ENCODE assay signal across 18 cellular contexts in genomic region chrX:51484616-51485015, GRCh38. TPM values are rescaled to one million over a fixed set of nuclear protein-coding genes. Genes with fewer than 3 reads are reported as not detected.
A peak's percentile ranks its signal among the peaks of the same experiment; 100 is the strongest.
DNase-seq lines count a peak whose midpoint lies in the region; TF ChIP-seq lines count a peak whose summit lies in the region.
"Had no signal": no experiment of that assay in that cellular context is flagged by ENCODE, and none has a peak within 500 bp of the region (broad histone marks: within the 10 kb centered on the region; RNA-seq: fewer than 3 reads in every experiment).

No MANE protein-coding gene starts in this region.

- no peak overlapping the region for H3K4me2 ChIP-seq in neural progenitor cell
- H3K4me2 ChIP-seq: A549 had no signal

- no peak overlapping the region for H3K4me3 ChIP-seq in SJCRH30
- H3K4me3 ChIP-seq in endodermal cell (ENCODE audit: low read length), result no peak overlapping the region
- no peak overlapping the region for H3K4me3 ChIP-seq in neural progenitor cell
- H3K4me3 ChIP-seq in stomach, result no peak overlapping the region
- H3K4me3 ChIP-seq: A549, GM23248 had no signal

- TF ChIP-seq POLR2A in stomach (IDR thresholded peaks at IDR 0.05), result no peak

- H3K27ac Mint-ChIP-seq in endodermal cell (no peak overlapping the region), neural progenitor cell (no peak overlapping the region)
- H3K27ac Mint-ChIP-seq: CD14-positive monocyte had no signal

- H3K36me3 Mint-ChIP-seq in endodermal cell (ENCODE audit: low read depth) (no peaks in the 10 kb centered on the region), neural progenitor cell (peaks cover 3% of the 10 kb centered on the region)
- H3K36me3 Mint-ChIP-seq: CD14-positive monocyte; CD4-positive, alpha-beta memory T cell had no signal

- no peaks in the 10 kb centered on the region for H3K79me2 ChIP-seq in neural progenitor cell (ENCODE audit: low read depth)

- peak; percentile 2 for DNase-seq in NCI-H748 (lab: John Stamatoyannopoulos, UW; ENCODE audit: unreplicated experiment)
- no peak for DNase-seq in NCI-H748 treated with DMSO at 0.1 percent for 48 hours (lab: John Stamatoyannopoulos, UW)
- DNase-seq in SJCRH30, result peak; percentile 68 to 77
- DNase-seq in endodermal cell, result no peak
- peak; percentile 18 for DNase-seq in neural progenitor cell (ENCODE audit: low spot score)
- no peak for DNase-seq in inferior parietal cortex (ENCODE audit: extremely low spot score)
- no peak for DNase-seq in NCI-H2107 treated with DMSO at 0.1 percent for 48 hours (lab: John Stamatoyannopoulos, UW; ENCODE audit: unreplicated experiment)
- no peak for DNase-seq in stomach
- DNase-seq: AML-193; Calu3; CD4-positive, alpha-beta memory T cell; DMS79 treated with DMSO at 0.1 percent for 48 hours; GM23248; HCEC 1CT; IMR-90 had no signal

- intact Hi-C loops in stomach (cut with DNase I; ENCODE audit: low total_unique reads), result no loop called here

- no peak overlapping the region for H2AFZ ChIP-seq in neural progenitor cell (replicated peaks)
- H2AFZ ChIP-seq: GM23248 had no signal

- H3K9me3 ChIP-seq in SJCRH30 (replicated peaks) (no peaks in the 10 kb centered on the region), endodermal cell (ENCODE audit: control insufficient read depth, low read length) (no peaks in the 10 kb centered on the region), neural progenitor cell (ENCODE audit: low read depth) (no peaks in the 10 kb centered on the region), stomach (peaks cover 0 to under 1% (median 0%) of the 10 kb centered on the region in 4 donors)
- H3K9me3 ChIP-seq: A549 had no signal

- H3K27me3 ChIP-seq in SJCRH30 (no peaks in the 10 kb centered on the region), endodermal cell (ENCODE audit: control insufficient read depth, insufficient read depth, low read length, poor library complexity, severe bottlenecking) (no peaks in the 10 kb centered on the region), neural progenitor cell (no peaks in the 10 kb centered on the region), stomach (peaks cover 0 to 9% (median 0%) of the 10 kb centered on the region in 3 donors)

- no peak overlapping the region for H3K9ac ChIP-seq in endodermal cell (ENCODE audit: extremely low read depth, low read length, poor library complexity, severe bottlenecking)
- H3K9ac ChIP-seq in neural progenitor cell, result no peak overlapping the region
- H3K9ac ChIP-seq: GM23248 had no signal

- TF ChIP-seq EP300 in stomach (IDR thresholded peaks at IDR 0.05), result no peak

- H3K27me3 Mint-ChIP-seq in endodermal cell (ENCODE audit: insufficient read depth), result no peaks in the 10 kb centered on the region
- H3K27me3 Mint-ChIP-seq in neural progenitor cell (ENCODE audit: insufficient read depth, low read depth), result peaks cover 4% of the 10 kb centered on the region
- H3K27me3 Mint-ChIP-seq: CD4-positive, alpha-beta memory T cell had no signal

- H3K36me3 ChIP-seq in SJCRH30 (no peaks in the 10 kb centered on the region), endodermal cell (ENCODE audit: control insufficient read depth, insufficient read depth, low read length) (no peaks in the 10 kb centered on the region), neural progenitor cell (no peaks in the 10 kb centered on the region), stomach (no peaks in the 10 kb centered on the region)

- WGBS in endodermal cell (ENCODE audit: insufficient coverage in 1 of 2, insufficient read length in 1 of 2), 2 experiments, result 88% methylated on average over 6 of the region's 6 CpGs; no CpG with 5 or more reads in 1 of the 2 experiments
- 46 to 78% (median 64%) methylated on average over 4 to 6 of the region's 6 CpGs for WGBS in stomach, 5 donors

- peaks cover 53% of the 10 kb centered on the region for H3K9me3 Mint-ChIP-seq in endodermal cell
- peaks cover 5% of the 10 kb centered on the region for H3K9me3 Mint-ChIP-seq in neural progenitor cell

- H3K27ac ChIP-seq in SJCRH30 (peak overlapping the region; percentile 91), endodermal cell (ENCODE audit: low read depth, low read length) (peak overlapping the region; percentile 82), neural progenitor cell (no peak overlapping the region), stomach (no peak overlapping the region)
- H3K27ac ChIP-seq: 22Rv1, A549, GM23248 had no signal

- H3K4me1 ChIP-seq in SJCRH30, result peaks cover 11% of the 10 kb centered on the region
- no peaks in the 10 kb centered on the region for H3K4me1 ChIP-seq in endodermal cell (ENCODE audit: control insufficient read depth, insufficient read depth, low read length)
- no peaks in the 10 kb centered on the region for H3K4me1 ChIP-seq in neural progenitor cell
- H3K4me1 ChIP-seq in stomach, result no peaks in the 10 kb centered on the region
- H3K4me1 ChIP-seq: A549 had no signal

- H3K4me1 Mint-ChIP-seq in endodermal cell (peaks cover 6% of the 10 kb centered on the region), neural progenitor cell (peaks cover 10% of the 10 kb centered on the region)
- H3K4me1 Mint-ChIP-seq: CD4-positive, alpha-beta memory T cell had no signal

- no peaks in the 10 kb centered on the region for H4K20me1 ChIP-seq in neural progenitor cell (ENCODE audit: low read depth)

- H3K4me3 Mint-ChIP-seq in endodermal cell, result no peak overlapping the region
- H3K4me3 Mint-ChIP-seq in neural progenitor cell, result no peak overlapping the region
- H3K4me3 Mint-ChIP-seq: CD14-positive monocyte; CD4-positive, alpha-beta memory T cell had no signal

- no peaks in the 10 kb centered on the region for H3F3A ChIP-seq in neural progenitor cell (ENCODE audit: low read depth)

- TF ChIP-seq CTCF in endodermal cell (conservative IDR thresholded peaks at IDR 0.05) (no peak), neural progenitor cell (IDR thresholded peaks at IDR 0.05) (no peak), stomach (IDR thresholded peaks at IDR 0.05) (no peak)

RNA-seq across cellular contexts. Expression of gene NUDT11, which starts 11.8 kb away (rescaled TPM):
- total RNA-seq in SJCRH30 (2014; rRNA removed; shearing (Covaris generic)), result 33.7 and 35.8 TPM in 2 replicates
- total RNA-seq in endodermal cell, result 10 to 100 TPM; 13.9 to 14.5 TPM
- polyA plus RNA-seq in endodermal cell (2013, experiment 1 of 2), result 45.3 TPM
- 44.3 TPM for polyA plus RNA-seq in endodermal cell (2013, experiment 2 of 2)
- 35.7 and 58.4 TPM in 2 replicates for total RNA-seq in neural progenitor cell (ENCODE audit: low replicate concordance)
- total RNA-seq in stomach, result 1 to 10 TPM in 1 of 5 donors, under 1 TPM in 1, not detected in 3; 0.45 to 7.2 TPM
- 1 to 10 TPM in 2 of 3 donors, under 1 TPM in 1; 0.61 to 1.2 (median 1.1) TPM for polyA plus RNA-seq in stomach

Comparison
In these comparisons a context has a peak if more than half of its experiments do, and no peak if none do; other contexts are left out.
1. DNase-seq: peak in NCI-H748 (single experiment), SJCRH30 (2 of 2) and neural progenitor cell (single experiment); none in NCI-H748 treated with DMSO at 0.1 percent for 48 hours (single experiment), endodermal cell (single experiment), inferior parietal cortex (single experiment), NCI-H2107 treated with DMSO at 0.1 percent for 48 hours (single experiment) and stomach (single experiment).
2. H3K27ac ChIP-seq: peak in SJCRH30 (single experiment) and endodermal cell (single experiment); none in neural progenitor cell (single experiment) and stomach (0 of 5).